Comparison of ENCODE assay signal across 18 cellular contexts in the genomic region with DNA sequence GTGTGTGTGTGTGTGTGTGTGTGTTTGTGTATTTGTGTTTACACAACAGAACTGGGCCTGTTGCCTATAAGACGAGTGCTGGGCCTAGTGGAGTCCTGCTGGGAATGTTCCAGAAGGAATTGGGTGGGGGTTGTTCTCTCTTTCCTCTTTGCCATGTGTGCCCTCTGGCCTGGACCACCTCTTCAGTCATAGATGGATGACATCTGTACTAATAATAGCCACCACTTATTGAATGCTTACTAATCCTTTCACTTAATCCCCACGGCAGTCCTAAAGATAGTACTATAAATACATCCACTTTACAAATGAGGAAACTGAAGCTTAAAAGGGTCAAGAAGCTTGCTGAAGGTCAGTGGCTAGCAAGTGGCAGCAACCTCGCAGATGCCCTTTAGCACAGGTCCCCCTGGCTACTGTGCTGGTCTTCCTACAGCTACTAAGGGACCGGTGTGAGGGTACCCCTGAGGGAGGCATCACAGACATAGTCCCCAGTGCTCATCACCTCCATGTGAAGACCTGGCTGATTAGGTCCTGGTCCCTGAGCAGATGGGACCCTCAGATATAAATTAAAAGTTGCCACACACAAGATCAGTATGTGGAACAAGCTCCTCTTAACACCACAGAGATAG. TPM values are rescaled to one million over a fixed set of nuclear protein-coding genes. Genes with fewer than 3 reads are reported as not detected.
DNase-seq lines count a peak whose midpoint lies in the region; ATAC-seq and TF ChIP-seq lines count a peak whose summit lies in the region.
"Had no signal": no experiment of that assay in that cellular context is flagged by ENCODE, and none has a peak within 500 bp of the region (broad histone marks: within the 10 kb centered on the region; RNA-seq: fewer than 3 reads in every experiment).

No MANE protein-coding gene starts in this region.

- intact Hi-C loops in tibial artery (cut with DNase I; ENCODE audit: low total_unique reads) (no loop called here), adrenal gland (cut with DNase I) (no loop called here)

- H3K79me1 ChIP-seq in mesenchymal stem cell (replicated peaks; ENCODE audit: low read length, poor library complexity, severe bottlenecking): peaks cover 5% of the 10 kb centered on the region
- H3K79me1 ChIP-seq in neuronal stem cell (ENCODE audit: low read depth, low read length): peaks cover 2% of the 10 kb centered on the region

- H3K27ac Mint-ChIP-seq in activated naive CD4-positive, alpha-beta T cell treated with anti-CD3 and anti-CD28 coated beads, Interleukin-2, amount 50 U/mL, for 24 hours: peak overlapping the region; percentile 6

- H2BK12ac ChIP-seq in mesenchymal stem cell (ENCODE audit: low read length in 2 of 2): no peak overlapping the region
- no peak overlapping the region for H2BK12ac ChIP-seq in neuronal stem cell (ENCODE audit: low read length)

- no peak overlapping the region for H3K27ac ChIP-seq in mesenchymal stem cell (ENCODE audit: low read length, poor library complexity, severe bottlenecking)
- peak overlapping the region; percentile 36 to 65 for H3K27ac ChIP-seq in tibial artery
- no peak overlapping the region for H3K27ac ChIP-seq in neuronal stem cell (replicated peaks; ENCODE audit: low read length)
- H3K27ac ChIP-seq in adrenal gland: peak overlapping the region in 2 of 5 donors; percentile 3 to 12
- H3K27ac ChIP-seq: body of pancreas, HL-60, parathyroid adenoma, testis had no signal

- H3K27me3 Mint-ChIP-seq in activated naive CD4-positive, alpha-beta T cell treated with anti-CD3 and anti-CD28 coated beads, Interleukin-2, amount 50 U/mL, for 24 hours: no peaks in the 10 kb centered on the region

- H3K14ac ChIP-seq in mesenchymal stem cell (ENCODE audit: low read length in 2 of 2) (no peak overlapping the region), neuronal stem cell (ENCODE audit: low read length) (no peak overlapping the region)

- H4K91ac ChIP-seq in mesenchymal stem cell (ENCODE audit: low read length) (no peak overlapping the region), neuronal stem cell (ENCODE audit: low read depth, low read length, poor library complexity) (no peak overlapping the region)

- ATAC-seq in esophagus mucosa: peak; percentile 13
- ATAC-seq: body of pancreas had no signal

- H3K36me3 Mint-ChIP-seq in activated naive CD4-positive, alpha-beta T cell treated with anti-CD3 and anti-CD28 coated beads, Interleukin-2, amount 50 U/mL, for 24 hours: peaks cover 6% of the 10 kb centered on the region

- WGBS in mesenchymal stem cell: 23% methylated on average over 4 of the region's 4 CpGs
- WGBS in neuronal stem cell (ENCODE audit: extremely low coverage in 2 of 2, insufficient read length in 2 of 2, insufficient replicate concordance in 1 of 2), 2 donors: no CpG with 5 or more reads among the region's 4 CpGs
- 50 to 63% (median 57%) methylated on average over 4 of the region's 4 CpGs for WGBS in adrenal gland, 4 donors

- H2AK5ac ChIP-seq in mesenchymal stem cell (ENCODE audit: low read length, severe bottlenecking): no peak overlapping the region
- H2AK5ac ChIP-seq in neuronal stem cell (ENCODE audit: low read depth, low read length): no peak overlapping the region

- TF ChIP-seq CTCF in tibial artery (IDR thresholded peaks at IDR 0.05) (no peak), adrenal gland (IDR thresholded peaks at IDR 0.05) (no peak)

- H3K9ac ChIP-seq in mesenchymal stem cell (ENCODE audit: low read length) (no peak overlapping the region), neuronal stem cell (ENCODE audit: low read depth, low read length, poor library complexity) (no peak overlapping the region)
- H3K9ac ChIP-seq: parathyroid adenoma, SK-N-SH had no signal

- peaks cover 14 to 44% of the 10 kb centered on the region in 2 experiments for H3K36me3 ChIP-seq in mesenchymal stem cell (ENCODE audit: control insufficient read depth in 1 of 2, insufficient read depth in 2 of 2, low read depth in 1 of 2, low read length in 2 of 2)
- peaks cover 5 to 58% (median 28%) of the 10 kb centered on the region in 3 donors for H3K36me3 ChIP-seq in tibial artery
- H3K36me3 ChIP-seq in neuronal stem cell (replicated peaks in 1 of 2; ENCODE audit: control insufficient read depth in 2 of 2, insufficient read depth in 2 of 2, low read length in 2 of 2): peaks cover 15 to 54% of the 10 kb centered on the region in 2 donors
- H3K36me3 ChIP-seq in adrenal gland (replicated peaks in 1 of 2): peaks cover 0 to 24% of the 10 kb centered on the region in 2 donors

- H3K27me3 ChIP-seq in mesenchymal stem cell (ENCODE audit: control insufficient read depth in 1 of 2, insufficient read depth in 1 of 2, low read length in 2 of 2): no peaks in the 10 kb centered on the region
- no peaks in the 10 kb centered on the region for H3K27me3 ChIP-seq in tibial artery
- no peaks in the 10 kb centered on the region for H3K27me3 ChIP-seq in neuronal stem cell (ENCODE audit: control insufficient read depth in 3 of 3, insufficient read depth in 3 of 3, low read depth in 1 of 3, low read length in 3 of 3)
- H3K27me3 ChIP-seq in adrenal gland: no peaks in the 10 kb centered on the region
- H3K27me3 ChIP-seq: body of pancreas, testis had no signal

- H2AFZ ChIP-seq in mesenchymal stem cell (ENCODE audit: low read depth, low read length): no peak overlapping the region
- H2AFZ ChIP-seq in neuronal stem cell (ENCODE audit: low read length): no peak overlapping the region
- H2AFZ ChIP-seq: parathyroid adenoma had no signal

- H3K4me1 ChIP-seq in mesenchymal stem cell (ENCODE audit: control insufficient read depth, insufficient read depth, low read depth, low read length) (no peaks in the 10 kb centered on the region), tibial artery (peaks cover 0 to 32% (median 5%) of the 10 kb centered on the region in 4 donors), neuronal stem cell (ENCODE audit: control insufficient read depth in 2 of 2, insufficient read depth in 1 of 2, low read depth in 1 of 2, low read length in 2 of 2) (no peaks in the 10 kb centered on the region), adrenal gland (replicated peaks in 1 of 2) (no peaks in the 10 kb centered on the region)
- H3K4me1 ChIP-seq: parathyroid adenoma, testis had no signal

- H3K4me3 Mint-ChIP-seq in activated naive CD4-positive, alpha-beta T cell treated with anti-CD3 and anti-CD28 coated beads, Interleukin-2, amount 50 U/mL, for 24 hours: no peak overlapping the region

- TF ChIP-seq POLR2A in adrenal gland (IDR thresholded peaks at IDR 0.05): no peak

- H2BK120ac ChIP-seq in mesenchymal stem cell (ENCODE audit: low read depth, low read length): no peak overlapping the region
- H2BK120ac ChIP-seq in neuronal stem cell (ENCODE audit: low read depth, low read length): no peak overlapping the region

- H3K4me2 ChIP-seq in mesenchymal stem cell (ENCODE audit: low read length, poor library complexity, severe bottlenecking): no peak overlapping the region
- H3K4me2 ChIP-seq in neuronal stem cell (ENCODE audit: insufficient read depth, low read length, poor library complexity, severe bottlenecking): no peak overlapping the region
- H3K4me2 ChIP-seq: SK-N-SH had no signal

- H4K8ac ChIP-seq in mesenchymal stem cell (ENCODE audit: low read length): no peak overlapping the region
- no peak overlapping the region for H4K8ac ChIP-seq in neuronal stem cell (ENCODE audit: low read depth, low read length)

- H3K4ac ChIP-seq in mesenchymal stem cell (ENCODE audit: low read depth in 1 of 2, low read length in 2 of 2): no peak overlapping the region
- no peak overlapping the region for H3K4ac ChIP-seq in neuronal stem cell (ENCODE audit: low read length)

- H3K4me3 ChIP-seq in mesenchymal stem cell (ENCODE audit: insufficient read depth in 1 of 2, low read depth in 1 of 2, low read length in 2 of 2): no peak overlapping the region
- H3K4me3 ChIP-seq in tibial artery: no peak overlapping the region
- no peak overlapping the region for H3K4me3 ChIP-seq in neuronal stem cell (ENCODE audit: low read length in 2 of 2)
- no peak overlapping the region for H3K4me3 ChIP-seq in adrenal gland
- H3K4me3 ChIP-seq: body of pancreas, testis had no signal

- no peak for DNase-seq in activated naive CD4-positive, alpha-beta T cell treated with Interleukin-2 at 50 U/mL for 16 hours
- DNase-seq in mesenchymal stem cell: peak; percentile 89
- DNase-seq in tibial artery: peak in 1 of 2 donors; percentile 39
- no peak for DNase-seq in superior temporal gyrus (ENCODE audit: extremely low spot score)
- DNase-seq in neuronal stem cell (ENCODE audit: low spot score): no peak
- no peak for DNase-seq in adrenal gland
- DNase-seq: ACHN; activated effector memory CD4-positive, alpha-beta T cell treated with anti-CD3 and anti-CD28 coated beads, Interleukin-2, amount 50 U/mL, for 16 hours; body of pancreas; effector memory CD4-positive, alpha-beta T cell; KBM-7; NCI-H1417; SK-N-SH; testis had no signal

- H3K23ac ChIP-seq in mesenchymal stem cell (ENCODE audit: low read length in 2 of 2) (no peak overlapping the region), neuronal stem cell (ENCODE audit: low read depth, low read length, poor library complexity) (no peak overlapping the region)

- H2BK5ac ChIP-seq in mesenchymal stem cell (ENCODE audit: low read depth, low read length, poor library complexity, severe bottlenecking): no peak overlapping the region
- no peak overlapping the region for H2BK5ac ChIP-seq in neuronal stem cell (ENCODE audit: low read length)

- H3K9me3 Mint-ChIP-seq in activated naive CD4-positive, alpha-beta T cell treated with anti-CD3 and anti-CD28 coated beads, Interleukin-2, amount 50 U/mL, for 24 hours: no peaks in the 10 kb centered on the region

- H3K4me1 Mint-ChIP-seq in activated naive CD4-positive, alpha-beta T cell treated with anti-CD3 and anti-CD28 coated beads, Interleukin-2, amount 50 U/mL, for 24 hours: no peaks in the 10 kb centered on the region

- H3K18ac ChIP-seq in mesenchymal stem cell (ENCODE audit: low read depth in 1 of 2, low read length in 2 of 2) (no peak overlapping the region), neuronal stem cell (ENCODE audit: low read length) (no peak overlapping the region)

- no peaks in the 10 kb centered on the region for H3K9me3 ChIP-seq in mesenchymal stem cell (ENCODE audit: control insufficient read depth, low read length)
- no peaks in the 10 kb centered on the region for H3K9me3 ChIP-seq in tibial artery
- no peaks in the 10 kb centered on the region for H3K9me3 ChIP-seq in neuronal stem cell (replicated peaks in 1 of 2; ENCODE audit: control insufficient read depth in 2 of 2, insufficient read depth in 1 of 2, low read depth in 1 of 2, low read length in 2 of 2)
- H3K9me3 ChIP-seq in adrenal gland (replicated peaks in 1 of 3): no peaks in the 10 kb centered on the region
- H3K9me3 ChIP-seq: body of pancreas, SK-N-SH, testis had no signal

- H2BK15ac ChIP-seq in mesenchymal stem cell (ENCODE audit: low read depth, poor library complexity, severe bottlenecking) (no peak overlapping the region), neuronal stem cell (ENCODE audit: low read length) (no peak overlapping the region)

RNA-seq across cellular contexts. Expression of a gene that starts 55.2 kb away (rescaled TPM):
- total RNA-seq in esophagus mucosa: 32.7 TPM
- polyA plus RNA-seq in mesenchymal stem cell (2013, experiment 1 of 2): 18.2 TPM
- 17.6 TPM for polyA plus RNA-seq in mesenchymal stem cell (2013, experiment 2 of 2)
- 22.0 TPM for polyA plus RNA-seq in neuronal stem cell (2013, experiment 1 of 2)
- polyA plus RNA-seq in neuronal stem cell (2013, experiment 2 of 2): 22.3 TPM
- total RNA-seq in adrenal gland: 10 to 100 TPM; 34.1 to 66.3 (median 50.2) TPM
- polyA plus RNA-seq in adrenal gland: 10 to 100 TPM; 12.9 to 35.8 (median 16.1) TPM

Comparison
In these comparisons a context has a peak if more than half of its experiments do, and no peak if none do; other contexts are left out.
1. H3K27ac ChIP-seq: peak in tibial artery (2 of 2); none in mesenchymal stem cell (single experiment) and neuronal stem cell (single experiment).